ENCODE assay signal across 13 cellular contexts in the genomic region with DNA sequence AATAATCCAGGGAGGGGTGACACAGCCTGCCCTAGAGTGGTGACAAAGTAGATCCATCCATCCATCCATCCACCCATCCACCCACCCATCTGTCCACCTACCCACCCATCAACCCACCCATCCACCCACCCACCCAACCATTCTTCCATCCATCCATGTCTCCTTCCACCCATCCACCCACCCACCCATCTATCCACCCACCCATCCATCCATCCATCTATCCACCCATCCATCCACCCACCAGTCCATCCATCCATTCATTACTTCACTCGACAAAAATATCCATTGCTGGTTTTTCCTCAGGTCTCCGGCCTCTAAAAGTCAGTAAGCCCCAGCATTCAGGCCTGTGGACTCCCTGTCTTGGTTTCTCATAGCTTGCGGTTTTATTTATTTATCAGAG. TPM values are rescaled to one million over a fixed set of nuclear protein-coding genes. Genes with fewer than 3 reads are reported as not detected.
DNase-seq lines count a peak whose midpoint lies in the region; ATAC-seq and TF ChIP-seq lines count a peak whose summit lies in the region.
"Had no signal": no experiment of that assay in that cellular context is flagged by ENCODE, and none has a peak within 500 bp of the region (broad histone marks: within the 10 kb centered on the region; RNA-seq: fewer than 3 reads in every experiment).

No MANE protein-coding gene starts in this region.

- H4K20me1 ChIP-seq in IMR-90 (ENCODE audit: insufficient read depth, low read length) = no peaks in the 10 kb centered on the region

- TF ChIP-seq CTCF in IMR-90 (conservative IDR thresholded peaks at IDR 0.05; ENCODE audit: low read depth, low read length) = no peak
- TF ChIP-seq CTCF in chondrocyte (IDR thresholded peaks at IDR 0.05) = no peak
- no peak for TF ChIP-seq CTCF in spleen (IDR thresholded peaks at IDR 0.05 in 8 of 11, conservative IDR thresholded peaks at IDR 0.05 in 3 of 11)

- intact Hi-C loops in IMR-90 (cut with micrococcal nuclease) (no loop called here), spleen (cut with DNase I; ENCODE audit: low total_unique reads) (no loop called here)

- 71% methylated on average over 1 of the region's 3 CpGs; no CpG with 5 or more reads in 1 of the 2 experiments for WGBS in IMR-90 (ENCODE audit: extremely low coverage in 2 of 2, insufficient read length in 1 of 2), 2 experiments
- WGBS in spleen, 5 donors = 86 to 96% (median 93%) methylated on average over 3 of the region's 3 CpGs

- peaks cover 12% of the 10 kb centered on the region for H3K36me3 Mint-ChIP-seq in chondrocyte (ENCODE audit: low read depth)
- no peaks in the 10 kb centered on the region for H3K36me3 Mint-ChIP-seq in activated T-cell treated with anti-CD3 and anti-CD28 coated beads, Interleukin-2, amount 50 U/mL, for 24 hours (ENCODE audit: low read depth)
- H3K36me3 Mint-ChIP-seq: CD4-positive, alpha-beta memory T cell had no signal

- POLR2A ChIA-PET in IMR-90 (lab: Charles Lee; ENCODE audit: unreplicated experiment) = no interaction called here

- H3K27ac Mint-ChIP-seq in chondrocyte (ENCODE audit: unreplicated experiment) = peak overlapping the region; percentile 76
- H3K27ac Mint-ChIP-seq in activated T-cell treated with anti-CD3 and anti-CD28 coated beads, Interleukin-2, amount 50 U/mL, for 24 hours = no peak overlapping the region

- CTCF ChIA-PET in IMR-90 (lab: Yijun Ruan, JAX) = interaction anchor here (1.4 kb wide), 1 partner anchor 132 kb away, joined by 5 read pairs; no protein-coding TSS in a partner anchor

- H3K36me3 ChIP-seq in IMR-90 (ENCODE audit: control insufficient read depth, insufficient read depth, low read length) (no peaks in the 10 kb centered on the region), spleen (no peaks in the 10 kb centered on the region)
- H3K36me3 ChIP-seq: HAP-1 had no signal

- H3K27me3 ChIP-seq in IMR-90 (ENCODE audit: control insufficient read depth, insufficient read depth, low read length) = no peaks in the 10 kb centered on the region
- no peaks in the 10 kb centered on the region for H3K27me3 ChIP-seq in spleen (replicated peaks in 1 of 7)

- H3K9me1 ChIP-seq in IMR-90 (ENCODE audit: insufficient read depth, low read length) = no peaks in the 10 kb centered on the region

- DNase-seq in IMR-90 = no peak
- no peak for DNase-seq in chondrocyte (ENCODE audit: low spot score)
- peak; percentile 11 for DNase-seq in spleen
- no peak for DNase-seq in NCI-H2171 treated with DMSO at 0.1 percent for 48 hours (lab: John Stamatoyannopoulos, UW)
- DNase-seq in activated T-cell treated with anti-CD3 and anti-CD28 coated beads, Interleukin-2, amount 50 U/mL, for 24 hours = no peak
- no peak for DNase-seq in NK-92 treated with Interleukin-12 subunit alpha and Interleukin-12 subunit beta, amount 100 ng/mL, for 24 hours (lab: John Stamatoyannopoulos, UW)
- DNase-seq: C1 segment of cervical spinal cord; Caco-2; CD4-positive, alpha-beta memory T cell; DMS153; DND-41; GOT3 had no signal

- H3K4me2 ChIP-seq in IMR-90 (ENCODE audit: low read depth, low read length) = no peak overlapping the region

- no peak for TF ChIP-seq RAD21 in IMR-90 (IDR thresholded peaks at IDR 0.05; ENCODE audit: low read length)

- no peak overlapping the region for H3K9ac ChIP-seq in IMR-90 (ENCODE audit: low read depth, low read length)

- no peak overlapping the region for H3K4me3 Mint-ChIP-seq in chondrocyte (ENCODE audit: unreplicated experiment)
- no peak overlapping the region for H3K4me3 Mint-ChIP-seq in activated T-cell treated with anti-CD3 and anti-CD28 coated beads, Interleukin-2, amount 50 U/mL, for 24 hours
- H3K4me3 Mint-ChIP-seq: CD4-positive, alpha-beta memory T cell had no signal

- H3K4me3 ChIP-seq in IMR-90 (ENCODE audit: insufficient read depth, low read depth, low read length) (no peak overlapping the region), spleen (no peak overlapping the region)
- H3K4me3 ChIP-seq: HAP-1 had no signal

- H2BK20ac ChIP-seq in IMR-90 (ENCODE audit: low read depth, low read length) = no peak overlapping the region

- no peak overlapping the region for H3K4ac ChIP-seq in IMR-90 (ENCODE audit: low read depth, low read length)

- no peak overlapping the region for H2BK15ac ChIP-seq in IMR-90 (ENCODE audit: low read depth, low read length)

- H3K4me1 Mint-ChIP-seq in chondrocyte (ENCODE audit: low read depth) = peaks cover 10% of the 10 kb centered on the region
- H3K4me1 Mint-ChIP-seq in activated T-cell treated with anti-CD3 and anti-CD28 coated beads, Interleukin-2, amount 50 U/mL, for 24 hours (ENCODE audit: low read depth) = no peaks in the 10 kb centered on the region
- H3K4me1 Mint-ChIP-seq: CD4-positive, alpha-beta memory T cell had no signal

- H3K14ac ChIP-seq in IMR-90 (replicated peaks; ENCODE audit: low read depth, low read length) = no peak overlapping the region; the same call in 1 of the 2 replicates

- in situ Hi-C loops in IMR-90 (cut with MboI; ENCODE audit: low sequenced_read_pairs) = loop anchor here (5.0 kb wide), 1 partner anchor 326 kb away; no protein-coding TSS in a partner anchor

- H3K27me3 Mint-ChIP-seq in chondrocyte (ENCODE audit: low read depth) = no peaks in the 10 kb centered on the region
- H3K27me3 Mint-ChIP-seq in activated T-cell treated with anti-CD3 and anti-CD28 coated beads, Interleukin-2, amount 50 U/mL, for 24 hours = no peaks in the 10 kb centered on the region
- H3K27me3 Mint-ChIP-seq: CD4-positive, alpha-beta memory T cell had no signal

- TF ChIP-seq POLR2A in IMR-90 (IDR thresholded peaks at IDR 0.05; ENCODE audit: low read depth, low read length) (no peak), spleen (IDR thresholded peaks at IDR 0.05) (no peak)

- H3K9me3 ChIP-seq in IMR-90 (ENCODE audit: control insufficient read depth, insufficient read depth, low read length) = no peaks in the 10 kb centered on the region
- H3K9me3 ChIP-seq in spleen = no peaks in the 10 kb centered on the region
- H3K9me3 ChIP-seq: Caco-2, HAP-1 had no signal

- dilution Hi-C loops in IMR-90 (cut with HindIII; ENCODE audit: low sequenced_read_pairs, unreplicated experiment) = no loop called here

- BruUV-seq in IMR-90 (replicated peaks; lab: Mats Ljungman, UMichigan) = no TSS peak

- H3K9me3 Mint-ChIP-seq in chondrocyte (ENCODE audit: low read depth) = no peaks in the 10 kb centered on the region
- H3K9me3 Mint-ChIP-seq in activated T-cell treated with anti-CD3 and anti-CD28 coated beads, Interleukin-2, amount 50 U/mL, for 24 hours = no peaks in the 10 kb centered on the region
- H3K9me3 Mint-ChIP-seq: CD4-positive, alpha-beta memory T cell had no signal

- no peak overlapping the region for H2BK5ac ChIP-seq in IMR-90 (ENCODE audit: low read depth, low read length, poor library complexity, severe bottlenecking)

- H3K4me1 ChIP-seq in IMR-90 (ENCODE audit: control insufficient read depth, insufficient read depth, low read length) (no peaks in the 10 kb centered on the region), spleen (peaks cover 0 to 11% (median 6%) of the 10 kb centered on the region in 6 donors)
- H3K4me1 ChIP-seq: Caco-2, HAP-1 had no signal

- no peak overlapping the region for H2BK120ac ChIP-seq in IMR-90 (ENCODE audit: low read depth, low read length)

- no peak overlapping the region for H3K56ac ChIP-seq in IMR-90 (ENCODE audit: extremely low read depth, insufficient read depth, low read length)

- H3K18ac ChIP-seq in IMR-90 (ENCODE audit: low read depth, low read length) = no peak overlapping the region

- peak overlapping the region; percentile 51 for H2AFZ ChIP-seq in IMR-90 (replicated peaks; ENCODE audit: low read length, poor library complexity)

- H4K8ac ChIP-seq in IMR-90 (ENCODE audit: low read depth in 2 of 2, low read length in 2 of 2) = no peak overlapping the region

- no peaks in the 10 kb centered on the region for H3K79me1 ChIP-seq in IMR-90 (ENCODE audit: low read depth in 1 of 2, low read length in 2 of 2)

- H4K91ac ChIP-seq in IMR-90 (ENCODE audit: insufficient read depth, low read depth, low read length) = no peak overlapping the region

- H2AK9ac ChIP-seq in IMR-90 (replicated peaks; ENCODE audit: low read depth, low read length, poor library complexity) = no peak overlapping the region

- no peak overlapping the region for H3K23ac ChIP-seq in IMR-90 (ENCODE audit: low read depth, low read length)

- H4K5ac ChIP-seq in IMR-90 (ENCODE audit: low read depth, low read length) = no peak overlapping the region

- H3K27ac ChIP-seq in IMR-90 (ENCODE audit: insufficient read depth, low read length) (no peak overlapping the region), spleen (no peak overlapping the region)

- ATAC-seq in IMR-90 (ENCODE audit: low read depth) = no peak

- H2AK5ac ChIP-seq in IMR-90 (ENCODE audit: low read depth, low read length) = no peak overlapping the region

TF ChIP-seq in IMR-90, 13 proteins besides CTCF, POLR2A, EP300 and RAD21 (continues in another document):
- TF ChIP-seq MAZ (IDR thresholded peaks at IDR 0.05; ENCODE audit: borderline replicate concordance, low read depth, low read length) = no peak
- TF ChIP-seq CEBPB (IDR thresholded peaks at IDR 0.05; ENCODE audit: low read depth, low read length) = no peak
- no peak for TF ChIP-seq NFE2L2 (IDR thresholded peaks at IDR 0.05; ENCODE audit: low read depth, low read length)
- no peak for TF ChIP-seq MAFK (IDR thresholded peaks at IDR 0.05; ENCODE audit: low read depth, low read length)
- TF ChIP-seq SMC3 (IDR thresholded peaks at IDR 0.05; ENCODE audit: low read depth, low read length) = no peak
- TF ChIP-seq FOS (IDR thresholded peaks at IDR 0.05; ENCODE audit: low read depth, low read length) = no peak
- TF ChIP-seq, protein P1, sequence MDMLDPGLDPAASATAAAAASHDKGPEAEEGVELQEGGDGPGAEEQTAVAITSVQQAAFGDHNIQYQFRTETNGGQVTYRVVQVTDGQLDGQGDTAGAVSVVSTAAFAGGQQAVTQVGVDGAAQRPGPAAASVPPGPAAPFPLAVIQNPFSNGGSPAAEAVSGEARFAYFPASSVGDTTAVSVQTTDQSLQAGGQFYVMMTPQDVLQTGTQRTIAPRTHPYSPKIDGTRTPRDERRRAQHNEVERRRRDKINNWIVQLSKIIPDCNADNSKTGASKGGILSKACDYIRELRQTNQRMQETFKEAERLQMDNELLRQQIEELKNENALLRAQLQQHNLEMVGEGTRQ (IDR thresholded peaks at IDR 0.05; ENCODE audit: low read depth, low read length) = no peak

RNA-seq across cellular contexts. Expression of a gene that starts 12.5 kb away (rescaled TPM):
- total RNA-seq in IMR-90 (2012; rRNA removed) (22.2 and 25.8 TPM in 2 replicates), chondrocyte (39.1 to 46.5 TPM (median 41.5 TPM) in 3 replicates), spleen (10 to 100 TPM; 33.1 to 45.8 (median 41.0) TPM)
- polyA plus RNA-seq in IMR-90 (2012; rRNA removed) (48.0 and 57.4 TPM in 2 replicates), spleen (10 to 100 TPM; 15.2 to 24.6 (median 15.2) TPM)
- 52.2 and 59.2 TPM in 2 replicates for polyA plus RNA-seq in IMR-90 (2012; cell fraction: cytosol; rRNA removed)
- 33.9 and 73.0 TPM in 2 replicates for polyA plus RNA-seq in IMR-90 (2012; cell fraction: nucleus; rRNA removed; ENCODE audit: low replicate concordance)

RNA-seq across cellular contexts. Expression of a gene that starts 43.1 kb away (rescaled TPM):
- total RNA-seq in IMR-90 (2012; rRNA removed) (1.9 and 2.2 TPM in 2 replicates), chondrocyte (8,224 to 15,554 TPM (median 15,093 TPM) in 3 replicates), spleen (10 to 100 TPM; 11.7 to 94.7 (median 38.6) TPM)
- polyA plus RNA-seq in IMR-90 (2012; rRNA removed) (14.3 and 15.3 TPM in 2 replicates), spleen (10 to 100 TPM; 11.1 to 65.9 (median 24.7) TPM)
- 9.6 and 12.3 TPM in 2 replicates for polyA plus RNA-seq in IMR-90 (2012; cell fraction: cytosol; rRNA removed)
- 5.9 and 15.2 TPM in 2 replicates for polyA plus RNA-seq in IMR-90 (2012; cell fraction: nucleus; rRNA removed; ENCODE audit: low replicate concordance)
- total RNA-seq: Caco-2; CD4-positive, alpha-beta memory T cell had no signal
- polyA plus RNA-seq: CD4-positive, alpha-beta memory T cell had no signal

Comparison
In these comparisons a context has a peak if more than half of its experiments do, and no peak if none do; other contexts are left out.
1. RNA of a gene that starts 43.1 kb away (total RNA-seq): 8,224 to 15,554 TPM in chondrocyte; 11.7 to 94.7 TPM in spleen and 1.9 to 2.2 TPM in IMR-90; every median in the first group is over 10 times any median in the second.